ENCODE assay signal across 8 cellular contexts in genomic region chr2:131492015-131492417, GRCh38. TPM values are rescaled to one million over a fixed set of nuclear protein-coding genes. Genes with fewer than 3 reads are reported as not detected.
A peak's percentile ranks its signal among the peaks of the same experiment; 100 is the strongest.
DNase-seq lines count a peak whose midpoint lies in the region; ATAC-seq and TF ChIP-seq lines count a peak whose summit lies in the region.
"Not testable (repeated sequence)": the region's sequence is repeated elsewhere in the genome, so short reads cannot be mapped to it uniquely, and the experiment has no call there.

MZT2A (minus strand) TSS chr2:131492397; CDS start chr2:131492376, 21 bp downstream.

- not testable (repeated sequence) for H3K4me1 ChIP-seq in A673 (ENCODE audit: insufficient read depth, low read length, poor library complexity, severe bottlenecking); endocrine pancreas (ENCODE audit: control insufficient read depth, insufficient read depth, low read length)

- peak within 1 kb of the TSS; percentile 94 for H3K27ac ChIP-seq in A673 (ENCODE audit: low read depth, low read length, poor library complexity, severe bottlenecking)

- H3K27me3 Mint-ChIP-seq in activated T-cell treated with anti-CD3 and anti-CD28 coated beads, Interleukin-2, amount 50 U/mL, for 24 hours = not testable (repeated sequence)

- DNase-seq in A673 (ENCODE audit: low spot score); activated T-cell treated with anti-CD3 and anti-CD28 coated beads, Interleukin-2, amount 50 U/mL, for 24 hours; pulmonary artery endothelial cell (ENCODE audit: low read depth, low spot score): not testable (repeated sequence)
- DNase-seq in LHCN-M2 (ENCODE audit: low read depth) (peak; percentile 6), left colon (peak in 1 of 2 donors; percentile 38)

- H3K9me3 ChIP-seq in A673 (ENCODE audit: low read depth, low read length, poor library complexity, severe bottlenecking); endocrine pancreas (ENCODE audit: control insufficient read depth, low read length): not testable (repeated sequence)

- not testable (repeated sequence) for H3K9me3 Mint-ChIP-seq in activated T-cell treated with anti-CD3 and anti-CD28 coated beads, Interleukin-2, amount 50 U/mL, for 24 hours

- peaks cover 49% of the 10 kb centered on the region for H3K4me1 Mint-ChIP-seq in activated T-cell treated with anti-CD3 and anti-CD28 coated beads, Interleukin-2, amount 50 U/mL, for 24 hours (ENCODE audit: low read depth)

- H3K27ac Mint-ChIP-seq in activated T-cell treated with anti-CD3 and anti-CD28 coated beads, Interleukin-2, amount 50 U/mL, for 24 hours = peak within 1 kb of the TSS; percentile 97

- POLR2A ChIA-PET in A673 (lab: Charles Lee; ENCODE audit: low non-redundant PET) = not testable (repeated sequence)

- H3K36me3 Mint-ChIP-seq in activated T-cell treated with anti-CD3 and anti-CD28 coated beads, Interleukin-2, amount 50 U/mL, for 24 hours (ENCODE audit: low read depth) = peaks cover 69% of the 10 kb centered on the region

- CTCF ChIA-PET in A673 (lab: Charles Lee) = not testable (repeated sequence)

- H3K4me3 Mint-ChIP-seq in activated T-cell treated with anti-CD3 and anti-CD28 coated beads, Interleukin-2, amount 50 U/mL, for 24 hours = peak within 1 kb of the TSS; percentile 92

- ATAC-seq in GM18873 (IDR thresholded peaks at IDR 0.05; ENCODE audit: low FRiP score, unreplicated experiment) = peak; percentile 20
- peak; percentile 22 for ATAC-seq in HG02759 (IDR thresholded peaks at IDR 0.05; ENCODE audit: unreplicated experiment)
- peak; percentile 2 for ATAC-seq in left colon

- H3K4me3 ChIP-seq in A673 (ENCODE audit: low read depth, low read length, poor library complexity, severe bottlenecking) (peak within 1 kb of the TSS; percentile 98), endocrine pancreas (ENCODE audit: control insufficient read depth, insufficient read depth, low read length) (peak within 1 kb of the TSS; percentile 72)

- H3K27me3 ChIP-seq in A673 (replicated peaks; ENCODE audit: insufficient read depth, low read depth, low read length, poor library complexity); endocrine pancreas (ENCODE audit: control insufficient read depth, insufficient read depth, low read length): not testable (repeated sequence)

- not testable (repeated sequence) for H3K36me3 ChIP-seq in A673 (ENCODE audit: insufficient read depth, low read length, poor library complexity, severe bottlenecking); endocrine pancreas (ENCODE audit: control insufficient read depth, insufficient read depth, low read length)

- TF ChIP-seq CTCF in A673 (conservative IDR thresholded peaks at IDR 0.05; ENCODE audit: low read depth, low read length) = not testable (repeated sequence)

- peak within 1 kb of the TSS; percentile 95 for H3K9ac ChIP-seq in endocrine pancreas (ENCODE audit: control insufficient read depth, insufficient read depth, low read length)

- BruUV-seq in A673 (replicated peaks; lab: Mats Ljungman, UMichigan) = not testable (repeated sequence)

- intact Hi-C loops in A673 (cut with micrococcal nuclease; ENCODE audit: unreplicated experiment); left colon (cut with DNase I, micrococcal nuclease): not testable (repeated sequence)

RNA-seq across cellular contexts. Expression of gene MZT2A, which starts in this region (rescaled TPM):
- total RNA-seq in A673 (2021) (126 and 149 TPM in 2 replicates), LHCN-M2 (2014; rRNA removed) (93.8 and 135 TPM in 2 replicates), left colon (10 to 100 TPM; 72.3 to 84.6 TPM), pulmonary artery endothelial cell (69.9 and 87.8 TPM in 2 replicates)
- polyA plus RNA-seq in LHCN-M2 (2012) = 144 TPM
